In the genomic region with DNA sequence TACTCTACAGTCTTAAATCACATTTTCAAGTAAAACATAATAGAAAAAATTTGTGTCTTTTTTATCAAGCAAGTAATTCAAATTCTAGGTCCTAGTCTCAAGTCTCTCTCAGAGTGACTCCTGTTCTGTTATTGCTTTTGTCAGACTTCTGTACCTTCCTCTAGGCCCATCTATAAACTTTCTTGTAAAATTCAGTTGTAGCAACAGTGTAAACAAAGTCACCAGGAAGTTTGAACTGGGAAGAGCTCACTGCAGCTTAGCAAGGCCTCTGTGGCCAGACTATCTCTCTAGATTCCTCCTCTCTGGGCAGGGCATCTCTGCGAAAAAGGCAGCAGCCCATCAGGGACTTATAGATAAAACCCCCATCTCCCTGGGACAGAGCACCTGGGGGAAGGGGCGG, we compare ENCODE assay signal across 10 cellular contexts.
"Had no signal": no experiment of that assay in that cellular context is flagged by ENCODE, and none has a peak within 500 bp of the region (broad histone marks: within the 10 kb centered on the region; RNA-seq: fewer than 3 reads in every experiment).

No MANE protein-coding gene starts in this region.

- H3K4me1 ChIP-seq: foreskin keratinocyte had no signal

- H3K36me3 ChIP-seq: pancreas, right atrium auricular region had no signal

- H3K27ac ChIP-seq: foreskin keratinocyte, pancreas, right atrium auricular region had no signal

- H3K4me2 ChIP-seq: smooth muscle cell had no signal

- H3K4me3 ChIP-seq: pancreas, right atrium auricular region, smooth muscle cell had no signal

- H3K27me3 ChIP-seq: pancreas, right atrium auricular region had no signal

- ATAC-seq: foreskin keratinocyte, pancreas had no signal

- DNase-seq: foreskin keratinocyte; kidney; mesendoderm; naive B cell; occipital lobe; pancreas; stimulated activated CD4-positive, alpha-beta T cell treated with anti-CD3 and anti-CD28 coated beads, Interleukin-2, amount 100 ng/mL, for 48 hours; stimulated activated naive CD4-positive, alpha-beta T cell treated with Interleukin-2 at 50 U/mL for 16 hours had no signal

- H3K9me3 ChIP-seq: pancreas had no signal
